10 cellular contexts compared by ENCODE assay signal in the genomic region with DNA sequence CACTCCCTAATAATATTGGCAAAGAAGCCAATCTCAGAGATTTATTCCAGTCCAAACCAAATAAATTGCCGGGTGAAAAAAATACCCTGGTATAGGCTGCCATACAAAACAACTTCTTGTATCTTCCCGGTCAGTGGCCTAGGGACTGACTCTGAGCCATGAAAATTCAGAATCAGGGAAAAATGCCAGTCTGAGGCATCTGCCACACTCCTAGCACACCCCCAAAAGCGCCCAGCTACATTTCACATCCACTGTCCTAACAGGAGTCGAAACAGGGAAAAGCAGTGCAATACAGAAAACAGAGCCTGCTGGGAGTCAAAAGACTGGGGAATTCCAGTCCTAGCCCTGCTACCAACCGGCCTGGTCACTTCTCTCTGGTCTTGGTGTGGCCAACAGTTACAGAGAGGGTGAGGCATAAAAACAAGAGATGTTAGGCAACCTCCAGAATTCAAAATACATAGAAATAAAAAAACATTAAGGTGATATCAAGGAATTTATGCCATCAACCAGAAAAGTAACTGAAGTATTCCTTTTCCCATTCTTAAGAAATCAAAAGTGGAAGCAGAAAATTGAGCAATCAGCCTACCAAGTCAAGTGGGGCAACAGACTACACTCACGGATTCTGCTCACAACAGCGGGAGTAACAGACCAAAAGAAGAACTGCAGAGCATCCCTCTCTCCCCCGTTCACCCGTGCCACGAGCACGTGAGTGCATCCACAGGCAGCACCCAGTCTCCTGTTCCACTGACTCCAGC. TPM values are rescaled to one million over a fixed set of nuclear protein-coding genes. Genes with fewer than 3 reads are reported as not detected.
A peak's percentile ranks its signal among the peaks of the same experiment; 100 is the strongest.
DNase-seq lines count a peak whose midpoint lies in the region; ATAC-seq and TF ChIP-seq lines count a peak whose summit lies in the region.
"Had no signal": no experiment of that assay in that cellular context is flagged by ENCODE, and none has a peak within 500 bp of the region (broad histone marks: within the 10 kb centered on the region; RNA-seq: fewer than 3 reads in every experiment).

No MANE protein-coding gene starts in this region.

- H3K4me3 ChIP-seq in Peyer's patch (no peak overlapping the region), duodenal mucosa (ENCODE audit: low read depth in 1 of 2, low read length in 2 of 2) (no peak overlapping the region)
- H3K4me3 ChIP-seq: GM12878 had no signal

- H3K27ac Mint-ChIP-seq in mesothelial cell of epicardium, result peak overlapping the region; percentile 92
- peak overlapping the region; percentile 90 for H3K27ac Mint-ChIP-seq in type B pancreatic cell
- no peak overlapping the region for H3K27ac Mint-ChIP-seq in activated CD4-positive, alpha-beta T cell treated with anti-CD3 and anti-CD28 coated beads, Interleukin-2, amount 10 ng/mL, durations not matched to agents 24 days and 14 days

- no peak for ATAC-seq in HG02981 (IDR thresholded peaks at IDR 0.05; ENCODE audit: unreplicated experiment)
- ATAC-seq: foreskin keratinocyte, GM12878 had no signal

- H3K27me3 ChIP-seq in Peyer's patch, result no peaks in the 10 kb centered on the region
- H3K27me3 ChIP-seq in duodenal mucosa (ENCODE audit: control insufficient read depth in 1 of 2, insufficient read depth in 2 of 2, low read length in 2 of 2), result no peaks in the 10 kb centered on the region
- H3K27me3 ChIP-seq: foreskin keratinocyte had no signal

- intact Hi-C loops in activated CD4-positive, alpha-beta T cell treated with anti-CD3 and anti-CD28 coated beads, Interleukin-2, amount 10 ng/mL, durations not matched to agents 24 days and 14 days (cut with micrococcal nuclease), result no loop called here

- no peaks in the 10 kb centered on the region for H3K9me3 Mint-ChIP-seq in mesothelial cell of epicardium
- H3K9me3 Mint-ChIP-seq in type B pancreatic cell, result no peaks in the 10 kb centered on the region
- no peaks in the 10 kb centered on the region for H3K9me3 Mint-ChIP-seq in activated CD4-positive, alpha-beta T cell treated with anti-CD3 and anti-CD28 coated beads, Interleukin-2, amount 10 ng/mL, durations not matched to agents 24 days and 14 days

- peaks cover 0 to 31% (median 0%) of the 10 kb centered on the region in 4 donors for H3K4me1 ChIP-seq in Peyer's patch
- peaks cover 12 to 19% of the 10 kb centered on the region in 2 donors for H3K4me1 ChIP-seq in duodenal mucosa (ENCODE audit: control insufficient read depth in 1 of 2, insufficient read depth in 2 of 2, low read length in 2 of 2)
- H3K4me1 ChIP-seq: foreskin keratinocyte had no signal

- no peak for TF ChIP-seq CTCF in Peyer's patch (IDR thresholded peaks at IDR 0.05)
- no peak for TF ChIP-seq CTCF in mesothelial cell of epicardium (IDR thresholded peaks at IDR 0.05; ENCODE audit: unreplicated experiment)
- no peak for TF ChIP-seq CTCF in type B pancreatic cell (conservative IDR thresholded peaks at IDR 0.05)

- no peaks in the 10 kb centered on the region for H3K9me3 ChIP-seq in Peyer's patch
- no peaks in the 10 kb centered on the region for H3K9me3 ChIP-seq in duodenal mucosa (ENCODE audit: control insufficient read depth in 1 of 2, low read length in 2 of 2)

- peak overlapping the region; percentile 54 to 79 (median 66) for H3K27ac ChIP-seq in Peyer's patch
- peak overlapping the region; percentile 18 for H3K27ac ChIP-seq in duodenal mucosa (ENCODE audit: low read depth, low read length)
- H3K27ac ChIP-seq: foreskin keratinocyte had no signal

- DNase-seq in Peyer's patch, result no peak
- DNase-seq in mesothelial cell of epicardium (ENCODE audit: low spot score in 2 of 2, unreplicated experiment in 2 of 2), result no peak
- no peak for DNase-seq in type B pancreatic cell (ENCODE audit: extremely low spot score, unreplicated experiment)
- no peak for DNase-seq in NCI-H2081 (lab: John Stamatoyannopoulos, UW)
- no peak for DNase-seq in activated CD4-positive, alpha-beta T cell treated with anti-CD3 and anti-CD28 coated beads, Interleukin-2, amount 10 ng/mL, durations not matched to agents 24 days and 14 days
- DNase-seq: foreskin keratinocyte, SHP77 had no signal

- no peak overlapping the region for H3K9ac ChIP-seq in duodenal mucosa (ENCODE audit: low read depth in 1 of 2, low read length in 2 of 2)

- no peak for TF ChIP-seq POLR2A in Peyer's patch (IDR thresholded peaks at IDR 0.05)

- H3K36me3 ChIP-seq in Peyer's patch, result no peaks in the 10 kb centered on the region
- H3K36me3 ChIP-seq in duodenal mucosa (ENCODE audit: control insufficient read depth in 1 of 2, insufficient read depth in 2 of 2, low read length in 2 of 2), result no peaks in the 10 kb centered on the region

- H3K27me3 Mint-ChIP-seq in mesothelial cell of epicardium (ENCODE audit: low read depth), result no peaks in the 10 kb centered on the region
- H3K27me3 Mint-ChIP-seq in type B pancreatic cell, result no peaks in the 10 kb centered on the region
- no peaks in the 10 kb centered on the region for H3K27me3 Mint-ChIP-seq in activated CD4-positive, alpha-beta T cell treated with anti-CD3 and anti-CD28 coated beads, Interleukin-2, amount 10 ng/mL, durations not matched to agents 24 days and 14 days

- H3K36me3 Mint-ChIP-seq in mesothelial cell of epicardium (peaks cover 2% of the 10 kb centered on the region), type B pancreatic cell (peaks cover 6% of the 10 kb centered on the region)
- peaks cover 4% of the 10 kb centered on the region for H3K36me3 Mint-ChIP-seq in activated CD4-positive, alpha-beta T cell treated with anti-CD3 and anti-CD28 coated beads, Interleukin-2, amount 10 ng/mL, durations not matched to agents 24 days and 14 days (ENCODE audit: low read depth)

- H3K4me3 Mint-ChIP-seq in mesothelial cell of epicardium, result no peak overlapping the region
- no peak overlapping the region for H3K4me3 Mint-ChIP-seq in type B pancreatic cell
- H3K4me3 Mint-ChIP-seq in activated CD4-positive, alpha-beta T cell treated with anti-CD3 and anti-CD28 coated beads, Interleukin-2, amount 10 ng/mL, durations not matched to agents 24 days and 14 days, result no peak overlapping the region

- H3K4me1 Mint-ChIP-seq in mesothelial cell of epicardium (peaks cover 58% of the 10 kb centered on the region), type B pancreatic cell (ENCODE audit: unreplicated experiment) (peaks cover 53% of the 10 kb centered on the region)
- peaks cover 17% of the 10 kb centered on the region for H3K4me1 Mint-ChIP-seq in activated CD4-positive, alpha-beta T cell treated with anti-CD3 and anti-CD28 coated beads, Interleukin-2, amount 10 ng/mL, durations not matched to agents 24 days and 14 days

RNA-seq across cellular contexts. Expression of gene AFAP1, which starts 29.5 kb away (rescaled TPM):
- total RNA-seq in Peyer's patch, result 10 to 100 TPM; 15.8 to 42.9 (median 31.3) TPM
- 75.4 to 82.4 TPM (median 79.1 TPM) in 3 replicates for total RNA-seq in mesothelial cell of epicardium
- total RNA-seq in type B pancreatic cell (ENCODE audit: low replicate concordance), result 36.6 and 37.2 TPM in 2 replicates
- total RNA-seq in activated CD4-positive, alpha-beta T cell treated with anti-CD3 and anti-CD28 coated beads, Interleukin-2, amount 10 ng/mL, durations not matched to agents 24 days and 14 days, result 37.6 and 40.8 TPM in 2 replicates
